In the genomic region with DNA sequence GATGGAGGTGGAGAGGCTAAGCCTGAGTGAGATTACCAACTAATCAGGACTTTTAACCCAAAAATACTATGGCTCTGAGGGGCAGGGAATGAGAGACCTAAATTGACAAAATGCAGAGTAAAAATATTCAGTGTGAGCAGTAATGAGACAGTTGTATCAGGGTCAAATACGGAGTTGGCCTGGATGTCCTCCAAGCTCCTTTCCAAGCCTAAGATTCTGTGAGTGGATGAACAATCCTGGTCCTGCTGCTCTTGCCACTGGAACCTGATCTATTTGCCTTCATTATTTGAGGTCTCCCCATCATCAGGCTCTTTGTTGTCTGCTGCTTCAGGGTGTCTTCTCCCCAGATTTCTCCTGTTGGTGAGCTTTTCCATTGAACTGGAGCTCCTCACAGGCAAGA, we compare ENCODE assay signal across 13 cellular contexts. TPM values are rescaled to one million over a fixed set of nuclear protein-coding genes. Genes with fewer than 3 reads are reported as not detected.
A peak's percentile ranks its signal among the peaks of the same experiment; 100 is the strongest.
DNase-seq lines count a peak whose midpoint lies in the region; ATAC-seq and TF ChIP-seq lines count a peak whose summit lies in the region.
"Had no signal": no experiment of that assay in that cellular context is flagged by ENCODE, and none has a peak within 500 bp of the region (broad histone marks: within the 10 kb centered on the region; RNA-seq: fewer than 3 reads in every experiment).

No MANE protein-coding gene starts in this region.

- no peak for TF ChIP-seq EP300 in stomach (IDR thresholded peaks at IDR 0.05)

- peak overlapping the region in 1 of 2 donors; percentile 10 for H3K27ac ChIP-seq in coronary artery
- peak overlapping the region in 3 of 4 donors; percentile 55 to 74 (median 74) for H3K27ac ChIP-seq in gastrocnemius medialis
- peak overlapping the region in 1 of 5 donors; percentile 79 for H3K27ac ChIP-seq in stomach

- H3K27me3 ChIP-seq in gastrocnemius medialis (no peaks in the 10 kb centered on the region), stomach (no peaks in the 10 kb centered on the region)
- H3K27me3 ChIP-seq: testis had no signal

- in situ Hi-C loops in gastrocnemius medialis (cut with MboI; ENCODE audit: low sequenced_read_pairs in 4 of 4) = loop anchor here in 1 of 4 donors (10.0 kb wide), 1 partner anchor 57 kb away; a partner anchor contains a TSS

- H3K36me3 ChIP-seq in gastrocnemius medialis (no peaks in the 10 kb centered on the region), stomach (no peaks in the 10 kb centered on the region)

- TF ChIP-seq CTCF in coronary artery (IDR thresholded peaks at IDR 0.05) (no peak), gastrocnemius medialis (IDR thresholded peaks at IDR 0.05 in 4 of 5, conservative IDR thresholded peaks at IDR 0.05 in 1 of 5) (no peak), stomach (IDR thresholded peaks at IDR 0.05) (no peak)

- DNase-seq in NCI-H82 (lab: John Stamatoyannopoulos, UW) = peak; percentile 66
- DNase-seq in NCI-H82 treated with DMSO at 0.1 percent for 48 hours (lab: John Stamatoyannopoulos, UW; ENCODE audit: unreplicated experiment) = no peak
- DNase-seq in LHCN-M2 (ENCODE audit: low read depth) = peak; percentile 14
- DNase-seq in coronary artery (ENCODE audit: low spot score) = no peak
- no peak for DNase-seq in gastrocnemius medialis
- DNase-seq in NCI-H526 treated with DMSO at 0.1 percent for 48 hours (lab: John Stamatoyannopoulos, UW) = no peak
- DNase-seq in stomach = no peak
- DNase-seq: naive B cell; NCI-H226; stimulated activated CD4-positive, alpha-beta T cell treated with anti-CD3 and anti-CD28 coated beads, Interleukin-2, amount 100 ng/mL, for 24 hours; SW 1271; testis had no signal

- 60 to 84% (median 69%) methylated on average over 1 of the region's 1 CpG for WGBS in stomach, 5 donors

- ATAC-seq in gastrocnemius medialis (no peak), GM18517 (IDR thresholded peaks at IDR 0.05; ENCODE audit: unreplicated experiment) (no peak)

- intact Hi-C loops in gastrocnemius medialis (cut with DNase I; ENCODE audit: low total_unique reads) (loop anchor here (5.0 to 10.0 kb wide), 2 partner anchors 74 to 827 kb away; a partner anchor contains a TSS), stomach (cut with DNase I; ENCODE audit: low total_unique reads) (no loop called here)

- peak overlapping the region; percentile 59 for H3K4me3 ChIP-seq in coronary artery
- peak overlapping the region in 2 of 4 donors; percentile 37 to 41 for H3K4me3 ChIP-seq in gastrocnemius medialis
- H3K4me3 ChIP-seq in stomach = peak overlapping the region in 2 of 4 donors; percentile 5 to 35
- H3K4me3 ChIP-seq: testis had no signal

- H3K9me3 ChIP-seq in gastrocnemius medialis (no peaks in the 10 kb centered on the region), stomach (no peaks in the 10 kb centered on the region)
- H3K9me3 ChIP-seq: testis had no signal

- TF ChIP-seq POLR2A in gastrocnemius medialis (IDR thresholded peaks at IDR 0.05) (no peak), stomach (IDR thresholded peaks at IDR 0.05) (no peak)

- peaks cover 25 to 35% of the 10 kb centered on the region in 2 donors for H3K4me1 ChIP-seq in gastrocnemius medialis
- peaks cover 0 to 16% (median 7%) of the 10 kb centered on the region in 4 donors for H3K4me1 ChIP-seq in stomach
- H3K4me1 ChIP-seq: testis had no signal

RNA-seq across cellular contexts. Expression of a gene that starts 1.1 kb away (rescaled TPM):
- total RNA-seq in LHCN-M2 (2014; rRNA removed) (18.3 and 20.6 TPM in 2 replicates), gastrocnemius medialis (1 to 10 TPM; 1.4 to 2.5 (median 1.7) TPM), stomach (1 to 10 TPM in 3 of 5 donors, under 1 TPM in 1, not detected in 1; 0.18 to 2.3 (median 1.4) TPM)
- polyA plus RNA-seq in LHCN-M2 (2012) = 9.7 TPM
- under 1 TPM in 2 of 3 donors, not detected in 1; 0.25 to 0.30 TPM for polyA plus RNA-seq in stomach

Comparison
In these comparisons a context has a peak if more than half of its experiments do, and no peak if none do; other contexts are left out.
1. DNase-seq: peak in NCI-H82 (single experiment) and LHCN-M2 (single experiment); none in NCI-H82 treated with DMSO at 0.1 percent for 48 hours (single experiment), coronary artery (single experiment), gastrocnemius medialis (0 of 2), NCI-H526 treated with DMSO at 0.1 percent for 48 hours (single experiment) and stomach (single experiment).